Comparison of ENCODE assay signal across 8 cellular contexts in the genomic region with DNA sequence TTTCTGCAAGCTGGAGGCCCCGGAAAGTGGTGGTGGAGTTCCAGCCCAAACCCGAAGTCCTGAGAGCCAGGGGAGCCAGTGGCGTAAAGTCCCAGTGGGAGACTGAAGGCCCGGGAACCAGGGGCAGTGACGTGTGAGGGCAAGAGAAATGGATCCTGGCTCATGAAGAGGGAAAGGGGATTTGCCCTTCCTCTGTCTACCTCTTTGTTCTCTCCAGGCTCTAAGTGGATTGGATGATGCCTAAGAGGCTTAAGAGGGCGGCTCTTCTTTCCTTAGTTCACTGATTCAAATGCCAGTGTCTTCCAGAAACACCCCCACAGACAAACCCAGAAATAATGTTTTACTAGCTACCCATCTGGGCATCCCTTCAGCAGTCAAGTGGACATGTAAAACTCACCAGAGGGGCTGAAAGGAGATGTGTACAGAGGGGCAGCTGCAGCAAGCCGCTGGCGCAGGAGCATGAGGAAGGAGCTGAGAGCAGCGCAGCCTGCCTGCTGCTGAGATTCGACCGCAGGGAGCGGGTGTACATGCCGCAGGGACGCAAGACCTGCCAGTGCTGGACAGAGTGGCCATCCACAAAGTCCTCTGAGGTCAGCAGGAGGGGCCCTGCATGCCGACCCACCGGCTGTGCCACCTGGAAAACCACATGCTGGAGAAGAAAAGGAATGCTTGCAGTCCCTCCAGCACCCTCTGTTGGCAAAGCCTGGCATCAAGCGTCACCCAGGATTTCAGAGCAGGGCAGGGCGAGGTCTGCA. TPM values are rescaled to one million over a fixed set of nuclear protein-coding genes. Genes with fewer than 3 reads are reported as not detected.
DNase-seq lines count a peak whose midpoint lies in the region; ATAC-seq and TF ChIP-seq lines count a peak whose summit lies in the region.

No MANE protein-coding gene starts in this region.

- no peak overlapping the region for H4K91ac ChIP-seq in neuronal stem cell (ENCODE audit: low read depth, low read length, poor library complexity)

- H3K27ac ChIP-seq in KMS-11 (no peak overlapping the region), neuronal stem cell (replicated peaks; ENCODE audit: low read length) (no peak overlapping the region)

- no peak overlapping the region for H3K14ac ChIP-seq in neuronal stem cell (ENCODE audit: low read length)

- no peak overlapping the region for H4K8ac ChIP-seq in neuronal stem cell (ENCODE audit: low read depth, low read length)

- H3K18ac ChIP-seq in neuronal stem cell (ENCODE audit: low read length), result peak overlapping the region; percentile 53

- H3K36me3 ChIP-seq in KMS-11 (ENCODE audit: insufficient read depth) (no peaks in the 10 kb centered on the region), neuronal stem cell (replicated peaks in 1 of 2; ENCODE audit: control insufficient read depth in 2 of 2, insufficient read depth in 2 of 2, low read length in 2 of 2) (peaks cover 0 to 11% of the 10 kb centered on the region in 2 donors)

- TF ChIP-seq CTCF in KMS-11 (conservative IDR thresholded peaks at IDR 0.05; ENCODE audit: low read depth, low read length) (peak; percentile 67), fibroblast of mammary gland (conservative IDR thresholded peaks at IDR 0.05; ENCODE audit: control insufficient read depth, insufficient read depth, low read depth, low read length) (peak; percentile 62)

- H3K79me1 ChIP-seq in neuronal stem cell (ENCODE audit: low read depth, low read length), result peaks cover 5% of the 10 kb centered on the region

- WGBS in neuronal stem cell (ENCODE audit: extremely low coverage in 2 of 2, insufficient read length in 2 of 2, insufficient replicate concordance in 1 of 2), 2 donors, result no CpG with 5 or more reads among the region's 18 CpGs

- ATAC-seq in HG03521 (IDR thresholded peaks at IDR 0.05; ENCODE audit: unreplicated experiment), result no peak
- no peak for ATAC-seq in HG02763 (IDR thresholded peaks at IDR 0.05; ENCODE audit: unreplicated experiment)

- peak overlapping the region; percentile 4 for H3K23ac ChIP-seq in neuronal stem cell (ENCODE audit: low read depth, low read length, poor library complexity)

- H3K9ac ChIP-seq in KMS-11 (no peak overlapping the region), neuronal stem cell (ENCODE audit: low read depth, low read length, poor library complexity) (no peak overlapping the region)

- peak; percentile 46 to 65 for DNase-seq in NCI-H2081 (lab: John Stamatoyannopoulos, UW)
- no peak for DNase-seq in NCI-H2081 treated with DMSO at 0.1 percent for 48 hours (lab: John Stamatoyannopoulos, UW)
- peak; percentile 46 for DNase-seq in SK-N-DZ (ENCODE audit: low spot score)
- peak; percentile 36 for DNase-seq in fibroblast of mammary gland (ENCODE audit: low read depth)
- DNase-seq in neuronal stem cell (ENCODE audit: low spot score), result peak; percentile 20

- peaks cover 74% of the 10 kb centered on the region for H4K20me1 ChIP-seq in KMS-11 (ENCODE audit: insufficient read depth)

- H2BK5ac ChIP-seq in neuronal stem cell (ENCODE audit: low read length), result no peak overlapping the region

- peaks cover 0 to 11% of the 10 kb centered on the region in 2 donors for H3K9me3 ChIP-seq in neuronal stem cell (replicated peaks in 1 of 2; ENCODE audit: control insufficient read depth in 2 of 2, insufficient read depth in 1 of 2, low read depth in 1 of 2, low read length in 2 of 2)

- no peak overlapping the region for H2BK12ac ChIP-seq in neuronal stem cell (ENCODE audit: low read length)

- peaks cover 98% of the 10 kb centered on the region for H3K79me2 ChIP-seq in KMS-11 (ENCODE audit: insufficient read depth, low read depth)

- H2AK5ac ChIP-seq in neuronal stem cell (ENCODE audit: low read depth, low read length), result no peak overlapping the region

- H3K4me3 ChIP-seq in KMS-11 (IDR thresholded peaks at IDR 0.05; ENCODE audit: insufficient read depth, low read depth, low read length) (no peak overlapping the region), fibroblast of mammary gland (ENCODE audit: control insufficient read depth, low read depth, low read length) (no peak overlapping the region), neuronal stem cell (ENCODE audit: low read length in 2 of 2) (no peak overlapping the region)

- H3K4ac ChIP-seq in neuronal stem cell (ENCODE audit: low read length), result no peak overlapping the region

- H3K27me3 ChIP-seq in KMS-11 (ENCODE audit: insufficient read depth, low read depth) (no peaks in the 10 kb centered on the region), neuronal stem cell (ENCODE audit: control insufficient read depth in 3 of 3, insufficient read depth in 3 of 3, low read depth in 1 of 3, low read length in 3 of 3) (no peaks in the 10 kb centered on the region)

- H2AFZ ChIP-seq in KMS-11 (ENCODE audit: low read depth) (no peak overlapping the region), neuronal stem cell (ENCODE audit: low read length) (no peak overlapping the region)

- H3K4me2 ChIP-seq in KMS-11 (no peak overlapping the region), neuronal stem cell (ENCODE audit: insufficient read depth, low read length, poor library complexity, severe bottlenecking) (peak overlapping the region; percentile 13)

- no peak overlapping the region for H2BK15ac ChIP-seq in neuronal stem cell (ENCODE audit: low read length)

- H3K4me1 ChIP-seq in KMS-11 (ENCODE audit: low read depth, poor library complexity, severe bottlenecking) (peaks cover 64% of the 10 kb centered on the region), neuronal stem cell (ENCODE audit: control insufficient read depth in 2 of 2, insufficient read depth in 1 of 2, low read depth in 1 of 2, low read length in 2 of 2) (peaks cover 0 to 12% of the 10 kb centered on the region in 2 donors)

- H2BK120ac ChIP-seq in neuronal stem cell (ENCODE audit: low read depth, low read length), result no peak overlapping the region

RNA-seq across cellular contexts. Expression of gene CDYL, which starts 29.5 kb away (rescaled TPM):
- polyA plus RNA-seq in SK-N-DZ (2014; cell fraction: cytosol; rRNA removed), result 12.8 and 18.9 TPM in 2 replicates
- 17.0 and 19.4 TPM in 2 replicates for polyA plus RNA-seq in SK-N-DZ (2014; cell fraction: nucleus; rRNA removed)
- 31.7 TPM for polyA plus RNA-seq in neuronal stem cell (2013, experiment 1 of 2)
- polyA plus RNA-seq in neuronal stem cell (2013, experiment 2 of 2), result 30.2 TPM
